1 cellular context compared by ENCODE assay signal in the genomic region with DNA sequence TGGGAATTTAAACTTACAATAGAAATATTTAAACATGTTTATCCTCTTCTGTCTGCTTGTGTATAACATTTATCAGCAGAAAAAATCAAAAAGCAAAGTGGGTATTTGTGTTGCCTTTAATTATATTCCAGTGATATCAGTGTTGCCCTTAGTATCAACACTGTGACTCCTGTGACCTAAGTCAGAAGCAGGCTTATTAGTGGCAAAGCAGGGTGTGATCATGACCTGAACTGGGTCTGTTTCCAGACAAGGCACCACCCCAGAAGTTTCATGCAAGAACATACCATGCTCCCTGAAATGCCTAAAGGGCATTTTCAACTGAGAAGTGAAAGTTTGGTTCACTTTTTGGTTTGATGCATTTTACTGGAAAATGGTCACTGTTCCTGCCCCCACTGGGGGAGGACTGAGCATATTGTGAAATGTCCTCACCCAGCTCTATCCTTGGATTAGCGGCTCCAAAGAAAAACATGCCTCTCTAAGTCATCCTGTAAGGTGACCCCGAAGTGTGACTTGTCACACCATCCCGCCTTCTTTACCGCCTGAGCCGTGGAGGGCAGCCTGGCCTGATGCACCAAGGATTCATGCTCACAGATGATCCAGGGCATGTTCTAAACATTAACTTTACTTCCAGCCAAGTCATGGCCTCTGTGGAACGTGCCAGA.
TF ChIP-seq lines count a peak whose summit lies in the region.

No MANE protein-coding gene starts in this region.

TF ChIP-seq in liver, 16 proteins besides CTCF, POLR2A, EP300 and RAD21:
- TF ChIP-seq SP1 (IDR thresholded peaks at IDR 0.05) = peak; percentile 35
- TF ChIP-seq ATF3 (IDR thresholded peaks at IDR 0.05) = no peak
- TF ChIP-seq NR2F2 (IDR thresholded peaks at IDR 0.05) = no peak
- TF ChIP-seq HNF4A (conservative IDR thresholded peaks at IDR 0.05) = peak; percentile 18 to 38
- no peak for TF ChIP-seq EGR1 (IDR thresholded peaks at IDR 0.05; ENCODE audit: low read depth in 2 of 2)
- TF ChIP-seq RXRA (IDR thresholded peaks at IDR 0.05) = peak; percentile 29 to 56
- peak; percentile 71 for TF ChIP-seq YY1 (IDR thresholded peaks at IDR 0.05)
- TF ChIP-seq, protein P1, sequence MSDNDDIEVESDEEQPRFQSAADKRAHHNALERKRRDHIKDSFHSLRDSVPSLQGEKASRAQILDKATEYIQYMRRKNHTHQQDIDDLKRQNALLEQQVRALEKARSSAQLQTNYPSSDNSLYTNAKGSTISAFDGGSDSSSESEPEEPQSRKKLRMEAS (IDR thresholded peaks at IDR 0.05) = peak; percentile 25
- no peak for TF ChIP-seq HNF4G (IDR thresholded peaks at IDR 0.05)
- no peak for TF ChIP-seq FOXA2 (IDR thresholded peaks at IDR 0.05)
